In the genomic region with DNA sequence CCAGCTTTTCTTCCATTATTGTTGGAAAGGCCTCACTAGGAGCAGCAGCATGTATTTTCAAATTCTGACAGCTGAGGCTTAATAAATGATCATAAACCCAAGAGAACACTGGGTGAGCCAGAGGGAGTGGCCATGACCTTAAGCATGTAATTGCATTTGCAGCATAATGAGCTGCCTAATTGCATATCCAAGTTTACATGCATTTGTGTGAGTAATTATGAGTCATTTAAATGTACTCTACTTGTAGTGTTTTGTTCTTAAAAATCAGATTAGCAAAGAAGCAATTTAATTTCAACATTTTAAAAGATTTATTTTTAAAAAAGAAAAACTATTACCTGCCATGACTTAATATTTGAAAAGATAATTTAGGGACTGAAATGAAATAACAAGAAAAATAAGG, we compare ENCODE assay signal across 18 cellular contexts.
DNase-seq lines count a peak whose midpoint lies in the region; ATAC-seq, FAIRE-seq and TF ChIP-seq lines count a peak whose summit lies in the region.
"Had no signal": no experiment of that assay in that cellular context is flagged by ENCODE, and none has a peak within 500 bp of the region (broad histone marks: within the 10 kb centered on the region; RNA-seq: fewer than 3 reads in every experiment).

No MANE protein-coding gene starts in this region.

- no peak overlapping the region for H3K14ac ChIP-seq in IMR-90 (replicated peaks; ENCODE audit: low read depth, low read length)

- no peak for TF ChIP-seq RAD21 in IMR-90 (IDR thresholded peaks at IDR 0.05; ENCODE audit: low read length)
- no peak for TF ChIP-seq RAD21 in K562 (CRISPR knock-in tag; conservative IDR thresholded peaks at IDR 0.05 in 1 of 2, IDR thresholded peaks at IDR 0.05 in 1 of 2)

- no peak for TF ChIP-seq EP300 in K562 (IDR thresholded peaks at IDR 0.05; ENCODE audit: low read length)

- dilution Hi-C loops in IMR-90 (cut with HindIII; ENCODE audit: low sequenced_read_pairs, unreplicated experiment) = no loop called here

- intact Hi-C loops in IMR-90 (cut with micrococcal nuclease) (loop anchor here (2.0 kb wide), 1 partner anchor 50 kb away; no protein-coding TSS in a partner anchor), K562 (cut with micrococcal nuclease) (no loop called here)

- H3K9me1 ChIP-seq in IMR-90 (ENCODE audit: insufficient read depth, low read length) (peaks cover 5% of the 10 kb centered on the region), K562 (ENCODE audit: control insufficient read depth, insufficient read depth, low read length) (no peaks in the 10 kb centered on the region)

- in situ Hi-C loops in IMR-90 (cut with MboI; ENCODE audit: low sequenced_read_pairs) = no loop called here
- in situ Hi-C loops in K562 (cut with MboI) = no loop called here

- no peak overlapping the region for H2AK9ac ChIP-seq in IMR-90 (replicated peaks; ENCODE audit: low read depth, low read length, poor library complexity)

- no peak overlapping the region for H3K4me2 ChIP-seq in IMR-90 (ENCODE audit: low read depth, low read length)
- no peak overlapping the region for H3K4me2 ChIP-seq in K562 (ENCODE audit: insufficient read depth, low read length)

- H4K5ac ChIP-seq in IMR-90 (ENCODE audit: low read depth, low read length) = no peak overlapping the region

- H2BK120ac ChIP-seq in IMR-90 (ENCODE audit: low read depth, low read length) = no peak overlapping the region

- no peaks in the 10 kb centered on the region for H3K79me2 ChIP-seq in K562 (ENCODE audit: control insufficient read depth, insufficient read depth, low read length)

- CTCF ChIA-PET in IMR-90 (lab: Yijun Ruan, JAX) = no interaction called here
- CTCF ChIA-PET in K562 (lab: Yijun Ruan, JAX; ENCODE audit: low intra/inter-chr PET ratio) = no interaction called here

- H3K4me3 Mint-ChIP-seq in mesothelial cell of epicardium = no peak overlapping the region
- H3K4me3 Mint-ChIP-seq: activated CD4-positive, alpha-beta memory T cell treated with anti-CD3 and anti-CD28 coated beads, Interleukin-2, amount 10 ng/mL, durations not matched to agents 7 days and 5 days; activated T-helper 17 cell treated with anti-CD3 and anti-CD28 coated beads, Interleukin-2, amount 50 U/mL, for 72 hours; CD14-positive monocyte had no signal

- DNase-seq in EL = peak; percentile 47
- DNase-seq in IMR-90 = peak; percentile 46
- no peak for DNase-seq in K562 (ENCODE audit: extremely low read depth in 1 of 4, low spot score in 3 of 4)
- DNase-seq in mesothelial cell of epicardium (ENCODE audit: low spot score in 2 of 2, unreplicated experiment in 2 of 2) = no peak
- no peak for DNase-seq in activated CD4-positive, CD25-positive, alpha-beta regulatory T cell treated with anti-CD3 and anti-CD28 coated beads, Interleukin-2, amount 50 U/mL, for 72 hours
- DNase-seq: activated CD4-positive, alpha-beta memory T cell treated with anti-CD3 and anti-CD28 coated beads, Interleukin-2, amount 10 ng/mL, durations not matched to agents 7 days and 5 days; amygdala; left lung; MM.1S; NCI-H2171 treated with DMSO at 0.1 percent for 48 hours; stimulated activated CD4-positive, alpha-beta T cell treated with anti-CD3 and anti-CD28 coated beads, Interleukin-15, amount 100 ng/mL, for 24 hours; substantia nigra had no signal

- H4K8ac ChIP-seq in IMR-90 (ENCODE audit: low read depth in 2 of 2, low read length in 2 of 2) = no peak overlapping the region

- H4K91ac ChIP-seq in IMR-90 (ENCODE audit: insufficient read depth, low read depth, low read length) = no peak overlapping the region

- no peaks in the 10 kb centered on the region for H3K27me3 ChIP-seq in IMR-90 (ENCODE audit: control insufficient read depth, insufficient read depth, low read length)
- H3K27me3 ChIP-seq in K562 (ENCODE audit: control insufficient read depth in 2 of 2, insufficient read depth in 2 of 2, low read length in 2 of 2) = no peaks in the 10 kb centered on the region
- H3K27me3 ChIP-seq: left lung had no signal

- H3K36me3 ChIP-seq in IMR-90 (ENCODE audit: control insufficient read depth, insufficient read depth, low read length) = 0 out of 2 replicates have a peak, but pooled peaks cover 1% of the 10 kb centered on the region
- H3K36me3 ChIP-seq in K562 (ENCODE audit: control insufficient read depth, insufficient read depth, low read length) = peaks cover 20% of the 10 kb centered on the region; the same call in 2 of the 3 replicates

- H3K9ac ChIP-seq in IMR-90 (ENCODE audit: low read depth, low read length) (no peak overlapping the region), K562 (ENCODE audit: insufficient read depth in 1 of 2, low read depth in 2 of 2, low read length in 2 of 2) (no peak overlapping the region)

- TF ChIP-seq POLR2A in IMR-90 (IDR thresholded peaks at IDR 0.05; ENCODE audit: low read depth, low read length) = no peak
- no peak for TF ChIP-seq POLR2A in K562 (conservative IDR thresholded peaks at IDR 0.05)

- no peak overlapping the region for H2BK5ac ChIP-seq in IMR-90 (ENCODE audit: low read depth, low read length, poor library complexity, severe bottlenecking)

- no peak overlapping the region for H2AFZ ChIP-seq in IMR-90 (replicated peaks; ENCODE audit: low read length, poor library complexity)
- H2AFZ ChIP-seq in K562 (ENCODE audit: low read depth, low read length) = no peak overlapping the region

- no peak overlapping the region for H3K18ac ChIP-seq in IMR-90 (ENCODE audit: low read depth, low read length)

- H3K27me3 Mint-ChIP-seq in mesothelial cell of epicardium (ENCODE audit: low read depth) = no peaks in the 10 kb centered on the region
- H3K27me3 Mint-ChIP-seq: activated CD4-positive, alpha-beta memory T cell treated with anti-CD3 and anti-CD28 coated beads, Interleukin-2, amount 10 ng/mL, durations not matched to agents 7 days and 5 days; activated T-helper 17 cell treated with anti-CD3 and anti-CD28 coated beads, Interleukin-2, amount 50 U/mL, for 72 hours had no signal

- no peak overlapping the region for H2AK5ac ChIP-seq in IMR-90 (ENCODE audit: low read depth, low read length)

- no peak overlapping the region for H3K56ac ChIP-seq in IMR-90 (ENCODE audit: extremely low read depth, insufficient read depth, low read length)

- H3K4me1 ChIP-seq in IMR-90 (ENCODE audit: control insufficient read depth, insufficient read depth, low read length) (peaks cover 2% of the 10 kb centered on the region), K562 (replicated peaks in 1 of 2; ENCODE audit: control insufficient read depth in 2 of 2, insufficient read depth in 2 of 2, low read length in 2 of 2) (no peaks in the 10 kb centered on the region; a peak in 1 of 5 replicates)
- H3K4me1 ChIP-seq: left lung had no signal

- no peak overlapping the region for H3K4ac ChIP-seq in IMR-90 (ENCODE audit: low read depth, low read length)

- H3K79me1 ChIP-seq in IMR-90 (ENCODE audit: low read depth in 1 of 2, low read length in 2 of 2) = peaks cover 8 to 9% of the 10 kb centered on the region in 2 experiments; a peak in 2 of 4 replicates

- no peak for TF ChIP-seq CTCF in IMR-90 (conservative IDR thresholded peaks at IDR 0.05; ENCODE audit: low read depth, low read length)
- TF ChIP-seq CTCF in K562 (IDR thresholded peaks at IDR 0.05 in 2 of 3, conservative IDR thresholded peaks at IDR 0.05 in 1 of 3; ENCODE audit: insufficient read depth in 2 of 3, low read depth in 1 of 3, low read length in 3 of 3) = no peak
- no peak for TF ChIP-seq CTCF in mesothelial cell of epicardium (IDR thresholded peaks at IDR 0.05; ENCODE audit: unreplicated experiment)

- POLR2A ChIA-PET in IMR-90 (lab: Charles Lee; ENCODE audit: unreplicated experiment) = no interaction called here
- POLR2A ChIA-PET in K562 (lab: Yijun Ruan, JAX) = interaction anchor here (0.7 kb wide), 1 partner anchor 1023 kb away, joined by 3 read pairs; no protein-coding TSS in a partner anchor

- no peak overlapping the region for H3K4me3 ChIP-seq in IMR-90 (ENCODE audit: insufficient read depth, low read depth, low read length)
- no peak overlapping the region for H3K4me3 ChIP-seq in K562
- H3K4me3 ChIP-seq: coronary artery, left lung had no signal

- H3K9me3 ChIP-seq in IMR-90 (ENCODE audit: control insufficient read depth, insufficient read depth, low read length) = no peaks in the 10 kb centered on the region
- no peaks in the 10 kb centered on the region for H3K9me3 ChIP-seq in K562 (replicated peaks; ENCODE audit: control insufficient read depth, insufficient read depth, low read depth, low read length)
- H3K9me3 ChIP-seq: left lung had no signal

- no peaks in the 10 kb centered on the region for H3K9me3 Mint-ChIP-seq in mesothelial cell of epicardium
- H3K9me3 Mint-ChIP-seq: activated T-helper 17 cell treated with anti-CD3 and anti-CD28 coated beads, Interleukin-2, amount 50 U/mL, for 72 hours; CD14-positive monocyte had no signal

- H3K27ac Mint-ChIP-seq in mesothelial cell of epicardium = peak overlapping the region; percentile 71
- H3K27ac Mint-ChIP-seq: activated CD4-positive, alpha-beta memory T cell treated with anti-CD3 and anti-CD28 coated beads, Interleukin-2, amount 10 ng/mL, durations not matched to agents 7 days and 5 days; activated T-helper 17 cell treated with anti-CD3 and anti-CD28 coated beads, Interleukin-2, amount 50 U/mL, for 72 hours; CD14-positive monocyte had no signal

- H2BK20ac ChIP-seq in IMR-90 (ENCODE audit: low read depth, low read length) = no peak overlapping the region

- ATAC-seq in IMR-90 (ENCODE audit: low read depth) (no peak; the same call in none of the 2 replicates), K562 (no peak), GM19467 (IDR thresholded peaks at IDR 0.05; ENCODE audit: unreplicated experiment) (no peak), GM18868 (IDR thresholded peaks at IDR 0.05; ENCODE audit: unreplicated experiment) (no peak)
- ATAC-seq: activated T-helper 17 cell treated with anti-CD3 and anti-CD28 coated beads, Interleukin-2, amount 50 U/mL, for 72 hours; left lung had no signal

- H2BK15ac ChIP-seq in IMR-90 (ENCODE audit: low read depth, low read length) = no peak overlapping the region

- H3K27ac ChIP-seq in IMR-90 (ENCODE audit: insufficient read depth, low read length) = no peak overlapping the region
- H3K27ac ChIP-seq in K562 (ENCODE audit: extremely low read depth, low read depth, low read length) = no peak overlapping the region
- H3K27ac ChIP-seq: coronary artery, left lung had no signal

- H4K20me1 ChIP-seq in IMR-90 (ENCODE audit: insufficient read depth, low read length) (peaks cover 7% of the 10 kb centered on the region; the same call in 1 of the 2 replicates), K562 (replicated peaks; ENCODE audit: control insufficient read depth, insufficient read depth, low read length) (no peaks in the 10 kb centered on the region)

- peak; percentile 65 for FAIRE-seq in K562 (lab: Jason Lieb, UNC)
- FAIRE-seq: TTC549 had no signal

- peaks cover 5% of the 10 kb centered on the region for H3K36me3 Mint-ChIP-seq in mesothelial cell of epicardium

- H3K23ac ChIP-seq in IMR-90 (ENCODE audit: low read depth, low read length) = no peak overlapping the region

- H3K4me1 Mint-ChIP-seq in mesothelial cell of epicardium = peaks cover 23% of the 10 kb centered on the region
- H3K4me1 Mint-ChIP-seq: CD14-positive monocyte had no signal

- BruUV-seq in IMR-90 (replicated peaks; lab: Mats Ljungman, UMichigan) (no TSS peak), K562 (replicated peaks; lab: Mats Ljungman, UMichigan) (no TSS peak)

TF ChIP-seq in IMR-90, 13 proteins besides CTCF, POLR2A, EP300 and RAD21 (continues in another document):
- TF ChIP-seq FOS (IDR thresholded peaks at IDR 0.05; ENCODE audit: low read depth, low read length) = 0 out of 2 replicates have a peak, but pooled peaks have one; percentile 27

TF ChIP-seq in K562, 482 proteins besides CTCF, POLR2A, EP300 and RAD21 (continues in another document):
- TF ChIP-seq SIRT6 (IDR thresholded peaks at IDR 0.05; ENCODE audit: low read depth, low read length) = no peak

Comparison
In these comparisons a context has a peak if more than half of its experiments do, and no peak if none do; other contexts are left out.
1. DNase-seq: peak in EL (single experiment) and IMR-90 (single experiment); none in K562 (0 of 4), mesothelial cell of epicardium (0 of 2) and activated CD4-positive, CD25-positive, alpha-beta regulatory T cell treated with anti-CD3 and anti-CD28 coated beads, Interleukin-2, amount 50 U/mL, for 72 hours (single experiment).